1 cellular context compared by ENCODE assay signal in genomic region chr20:63908008-63908682, GRCh38.
A peak's percentile ranks its signal among the peaks of the same experiment; 100 is the strongest.
TF ChIP-seq lines count a peak whose summit lies in the region.

No MANE protein-coding gene starts in this region.

TF ChIP-seq in HepG2, 621 proteins besides CTCF, POLR2A, EP300 and RAD21 (continued from another document):
- no peak for TF ChIP-seq ZHX2 (IDR thresholded peaks at IDR 0.05; ENCODE audit: low read depth)
- TF ChIP-seq ZHX2 (CRISPR knock-in tag; IDR thresholded peaks at IDR 0.05; ENCODE audit: borderline replicate concordance), result no peak
- TF ChIP-seq MTERF4 (CRISPR knock-in tag; IDR thresholded peaks at IDR 0.05), result 0 out of 2 replicates have a peak, but pooled peaks have one; percentile 18
- no peak for TF ChIP-seq NFYB (CRISPR knock-in tag; IDR thresholded peaks at IDR 0.05)
- TF ChIP-seq DMTF1 (CRISPR knock-in tag; IDR thresholded peaks at IDR 0.05), result no peak
- TF ChIP-seq ZFP82 (CRISPR knock-in tag; IDR thresholded peaks at IDR 0.05; ENCODE audit: borderline replicate concordance), result no peak
- no peak for TF ChIP-seq EED (CRISPR knock-in tag; IDR thresholded peaks at IDR 0.05)
- peak; percentile 35; the same call in 1 of the 2 replicates for TF ChIP-seq SALL1 (CRISPR knock-in tag; IDR thresholded peaks at IDR 0.05)
- no peak for TF ChIP-seq ARID4A (CRISPR knock-in tag; IDR thresholded peaks at IDR 0.05; ENCODE audit: borderline replicate concordance)
- no peak for TF ChIP-seq ZNF546 (CRISPR knock-in tag; conservative IDR thresholded peaks at IDR 0.05)
- TF ChIP-seq ZNF713 (CRISPR knock-in tag; IDR thresholded peaks at IDR 0.05), result no peak
- TF ChIP-seq ZNF687 (CRISPR knock-in tag; IDR thresholded peaks at IDR 0.05), result peak; percentile 17; the same call in 1 of the 2 replicates
